8 cellular contexts compared by ENCODE assay signal in the genomic region with DNA sequence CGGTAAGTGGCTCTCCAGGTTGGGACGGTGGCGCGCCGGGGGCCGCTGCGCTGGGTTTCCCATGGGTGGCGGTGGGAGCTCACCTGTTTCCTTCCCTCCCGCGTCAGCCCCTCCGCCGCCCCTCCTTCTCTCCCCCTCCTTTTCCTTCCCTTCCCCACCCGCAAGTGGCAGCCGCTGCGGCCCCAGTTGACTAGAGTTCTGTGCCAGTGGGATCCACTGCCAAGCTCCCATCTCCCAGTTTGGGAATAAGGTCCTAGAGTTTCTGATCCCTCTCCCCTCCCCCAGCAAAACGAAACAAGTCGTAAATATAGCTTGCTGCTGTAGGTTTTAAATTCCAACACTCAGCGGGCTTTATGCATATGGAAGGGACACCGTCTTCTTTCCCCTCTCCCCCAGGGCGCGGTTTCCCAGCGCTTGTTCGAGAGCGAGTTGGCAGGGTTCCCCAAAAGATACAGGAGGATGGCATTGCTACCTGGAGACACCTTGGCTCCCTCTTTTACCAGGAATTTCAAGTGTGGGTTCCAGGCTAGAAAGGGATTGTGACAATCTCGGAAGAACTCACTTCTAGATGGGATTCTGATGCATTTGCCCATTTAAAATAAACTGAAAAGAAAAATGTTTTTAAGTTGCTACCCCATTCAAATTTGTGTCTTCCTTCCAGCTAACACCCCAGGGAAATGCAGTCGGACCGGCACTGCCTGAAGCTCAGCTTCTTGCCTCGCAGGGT. TPM values are rescaled to one million over a fixed set of nuclear protein-coding genes. Genes with fewer than 3 reads are reported as not detected.
DNase-seq lines count a peak whose midpoint lies in the region; ATAC-seq, FAIRE-seq and TF ChIP-seq lines count a peak whose summit lies in the region.

No MANE protein-coding gene starts in this region.

- TF ChIP-seq CTCF in prostate gland (IDR thresholded peaks at IDR 0.05): no peak

- H3K27ac Mint-ChIP-seq in activated T-helper 2 cell treated with anti-CD3 and anti-CD28 coated beads, Interferon-gamma antibody, Interleukin-2, Interleukin-4, amounts not matched to agents 10 μg/mL and 5 μg/mL and 100 μg/mL, durations not matched to agents 14 hours and 24 hours and 36 hours: no peak overlapping the region

- no peaks in the 10 kb centered on the region for H3K27me3 ChIP-seq in prostate gland (replicated peaks; ENCODE audit: insufficient read depth)

- DNase-seq in ELR (ENCODE audit: low read depth): peak; percentile 6
- peak; percentile 32 for DNase-seq in NCI-H748 treated with DMSO at 0.1 percent for 48 hours (lab: John Stamatoyannopoulos, UW)
- DNase-seq in frontal cortex (ENCODE audit: low spot score in 2 of 2): peak; percentile 12 to 29
- peak; percentile 7 for DNase-seq in prostate gland (ENCODE audit: low spot score)
- no peak for DNase-seq in activated T-helper 2 cell treated with anti-CD3 and anti-CD28 coated beads, Interferon-gamma antibody, Interleukin-2, Interleukin-4, amounts not matched to agents 10 μg/mL and 5 μg/mL and 100 μg/mL, durations not matched to agents 14 hours and 24 hours and 36 hours (ENCODE audit: low spot score)
- no peak for DNase-seq in OCI-M1 (lab: John Stamatoyannopoulos, UW)
- no peak for DNase-seq in NCI-H2227 (lab: John Stamatoyannopoulos, UW; ENCODE audit: unreplicated experiment)

- H3K36me3 Mint-ChIP-seq in activated T-helper 2 cell treated with anti-CD3 and anti-CD28 coated beads, Interferon-gamma antibody, Interleukin-2, Interleukin-4, amounts not matched to agents 10 μg/mL and 5 μg/mL and 100 μg/mL, durations not matched to agents 14 hours and 24 hours and 36 hours (ENCODE audit: low read depth): no peaks in the 10 kb centered on the region

- peaks cover 45% of the 10 kb centered on the region for H3K27me3 Mint-ChIP-seq in activated T-helper 2 cell treated with anti-CD3 and anti-CD28 coated beads, Interferon-gamma antibody, Interleukin-2, Interleukin-4, amounts not matched to agents 10 μg/mL and 5 μg/mL and 100 μg/mL, durations not matched to agents 14 hours and 24 hours and 36 hours (ENCODE audit: low read depth)

- 1% methylated on average over 28 of the region's 28 CpGs for WGBS in prostate gland

- TF ChIP-seq POLR2A in prostate gland (IDR thresholded peaks at IDR 0.05): no peak

- peak overlapping the region; percentile 30 to 38 for H3K4me3 ChIP-seq in prostate gland

- no peak for ATAC-seq in HG03565 (IDR thresholded peaks at IDR 0.05; ENCODE audit: unreplicated experiment)

- no peaks in the 10 kb centered on the region for H3K4me1 Mint-ChIP-seq in activated T-helper 2 cell treated with anti-CD3 and anti-CD28 coated beads, Interferon-gamma antibody, Interleukin-2, Interleukin-4, amounts not matched to agents 10 μg/mL and 5 μg/mL and 100 μg/mL, durations not matched to agents 14 hours and 24 hours and 36 hours (ENCODE audit: low read depth)

- intact Hi-C loops in prostate gland (cut with DNase I): no loop called here
- intact Hi-C loops in activated T-helper 2 cell treated with anti-CD3 and anti-CD28 coated beads, Interferon-gamma antibody, Interleukin-2, Interleukin-4, amounts not matched to agents 10 μg/mL and 5 μg/mL and 100 μg/mL, durations not matched to agents 14 hours and 24 hours and 36 hours (cut with micrococcal nuclease): no loop called here

- no peak overlapping the region for H3K4me3 Mint-ChIP-seq in activated T-helper 2 cell treated with anti-CD3 and anti-CD28 coated beads, Interferon-gamma antibody, Interleukin-2, Interleukin-4, amounts not matched to agents 10 μg/mL and 5 μg/mL and 100 μg/mL, durations not matched to agents 14 hours and 24 hours and 36 hours (ENCODE audit: low read depth)

- no peaks in the 10 kb centered on the region for H3K9me3 ChIP-seq in prostate gland

- H3K9me3 Mint-ChIP-seq in activated T-helper 2 cell treated with anti-CD3 and anti-CD28 coated beads, Interferon-gamma antibody, Interleukin-2, Interleukin-4, amounts not matched to agents 10 μg/mL and 5 μg/mL and 100 μg/mL, durations not matched to agents 14 hours and 24 hours and 36 hours: no peaks in the 10 kb centered on the region

- H3K4me1 ChIP-seq in prostate gland (replicated peaks): no peaks in the 10 kb centered on the region

- H3K36me3 ChIP-seq in prostate gland: no peaks in the 10 kb centered on the region

- FAIRE-seq in frontal cortex (lab: Jason Lieb, UNC): no peak

- H3K27ac ChIP-seq in prostate gland: peak overlapping the region in 1 of 2 donors; percentile 38

RNA-seq across cellular contexts. Expression of gene TLL1, which starts 1.2 kb away (rescaled TPM):
- total RNA-seq in frontal cortex (2.9 TPM), prostate gland (1 to 10 TPM; 1.5 to 4.1 TPM)
- total RNA-seq in activated T-helper 2 cell treated with anti-CD3 and anti-CD28 coated beads, Interferon-gamma antibody, Interleukin-2, Interleukin-4, amounts not matched to agents 10 μg/mL and 5 μg/mL and 100 μg/mL, durations not matched to agents 14 hours and 24 hours and 36 hours: not detected in 2 replicates

Comparison
In these comparisons a context has a peak if more than half of its experiments do, and no peak if none do; other contexts are left out.
1. DNase-seq: peak in ELR (single experiment), NCI-H748 treated with DMSO at 0.1 percent for 48 hours (single experiment), frontal cortex (2 of 2) and prostate gland (single experiment); none in activated T-helper 2 cell treated with anti-CD3 and anti-CD28 coated beads, Interferon-gamma antibody, Interleukin-2, Interleukin-4, amounts not matched to agents 10 μg/mL and 5 μg/mL and 100 μg/mL, durations not matched to agents 14 hours and 24 hours and 36 hours (single experiment), OCI-M1 (single experiment) and NCI-H2227 (single experiment).